In the genomic region with DNA sequence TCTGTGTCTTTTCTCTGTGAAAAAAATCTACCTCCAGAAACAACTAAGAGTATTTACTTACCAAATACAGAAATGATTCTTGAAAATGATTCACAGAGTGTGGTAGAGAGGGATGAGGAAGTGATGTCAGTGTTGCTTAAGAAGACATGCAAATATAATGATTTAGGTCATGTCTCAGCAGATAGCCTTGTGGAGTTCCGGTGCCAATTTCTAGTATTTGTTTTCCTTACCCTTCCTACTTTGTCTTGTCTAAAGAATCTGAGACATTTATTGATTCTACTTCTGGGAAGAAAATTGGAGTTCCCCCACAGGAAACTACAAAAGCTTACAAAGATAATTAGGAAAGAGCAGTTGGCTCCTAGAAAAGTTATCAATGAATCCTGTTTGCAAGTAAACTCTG, we compare ENCODE assay signal across 1 cellular context.
TF ChIP-seq lines count a peak whose summit lies in the region.

No MANE protein-coding gene starts in this region.

TF ChIP-seq in GM12878, 131 proteins besides CTCF, POLR2A, EP300 and RAD21 (continued from another document):
- TF ChIP-seq, protein P1, sequence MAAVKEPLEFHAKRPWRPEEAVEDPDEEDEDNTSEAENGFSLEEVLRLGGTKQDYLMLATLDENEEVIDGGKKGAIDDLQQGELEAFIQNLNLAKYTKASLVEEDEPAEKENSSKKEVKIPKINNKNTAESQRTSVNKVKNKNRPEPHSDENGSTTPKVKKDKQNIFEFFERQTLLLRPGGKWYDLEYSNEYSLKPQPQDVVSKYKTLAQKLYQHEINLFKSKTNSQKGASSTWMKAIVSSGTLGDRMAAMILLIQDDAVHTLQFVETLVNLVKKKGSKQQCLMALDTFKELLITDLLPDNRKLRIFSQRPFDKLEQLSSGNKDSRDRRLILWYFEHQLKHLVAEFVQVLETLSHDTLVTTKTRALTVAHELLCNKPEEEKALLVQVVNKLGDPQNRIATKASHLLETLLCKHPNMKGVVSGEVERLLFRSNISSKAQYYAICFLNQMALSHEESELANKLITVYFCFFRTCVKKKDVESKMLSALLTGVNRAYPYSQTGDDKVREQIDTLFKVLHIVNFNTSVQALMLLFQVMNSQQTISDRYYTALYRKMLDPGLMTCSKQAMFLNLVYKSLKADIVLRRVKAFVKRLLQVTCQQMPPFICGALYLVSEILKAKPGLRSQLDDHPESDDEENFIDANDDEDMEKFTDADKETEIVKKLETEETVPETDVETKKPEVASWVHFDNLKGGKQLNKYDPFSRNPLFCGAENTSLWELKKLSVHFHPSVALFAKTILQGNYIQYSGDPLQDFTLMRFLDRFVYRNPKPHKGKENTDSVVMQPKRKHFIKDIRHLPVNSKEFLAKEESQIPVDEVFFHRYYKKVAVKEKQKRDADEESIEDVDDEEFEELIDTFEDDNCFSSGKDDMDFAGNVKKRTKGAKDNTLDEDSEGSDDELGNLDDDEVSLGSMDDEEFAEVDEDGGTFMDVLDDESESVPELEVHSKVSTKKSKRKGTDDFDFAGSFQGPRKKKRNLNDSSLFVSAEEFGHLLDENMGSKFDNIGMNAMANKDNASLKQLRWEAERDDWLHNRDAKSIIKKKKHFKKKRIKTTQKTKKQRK (IDR thresholded peaks at IDR 0.05; ENCODE audit: low read depth, low read length) = no peak
- TF ChIP-seq CEBPB (IDR thresholded peaks at IDR 0.05; ENCODE audit: borderline replicate concordance in 1 of 2, low read depth in 2 of 2, low read length in 2 of 2) = no peak
- TF ChIP-seq SMAD5 (IDR thresholded peaks at IDR 0.05; ENCODE audit: low read depth) = no peak
